Comparison of ENCODE assay signal across 1 cellular context in the genomic region with DNA sequence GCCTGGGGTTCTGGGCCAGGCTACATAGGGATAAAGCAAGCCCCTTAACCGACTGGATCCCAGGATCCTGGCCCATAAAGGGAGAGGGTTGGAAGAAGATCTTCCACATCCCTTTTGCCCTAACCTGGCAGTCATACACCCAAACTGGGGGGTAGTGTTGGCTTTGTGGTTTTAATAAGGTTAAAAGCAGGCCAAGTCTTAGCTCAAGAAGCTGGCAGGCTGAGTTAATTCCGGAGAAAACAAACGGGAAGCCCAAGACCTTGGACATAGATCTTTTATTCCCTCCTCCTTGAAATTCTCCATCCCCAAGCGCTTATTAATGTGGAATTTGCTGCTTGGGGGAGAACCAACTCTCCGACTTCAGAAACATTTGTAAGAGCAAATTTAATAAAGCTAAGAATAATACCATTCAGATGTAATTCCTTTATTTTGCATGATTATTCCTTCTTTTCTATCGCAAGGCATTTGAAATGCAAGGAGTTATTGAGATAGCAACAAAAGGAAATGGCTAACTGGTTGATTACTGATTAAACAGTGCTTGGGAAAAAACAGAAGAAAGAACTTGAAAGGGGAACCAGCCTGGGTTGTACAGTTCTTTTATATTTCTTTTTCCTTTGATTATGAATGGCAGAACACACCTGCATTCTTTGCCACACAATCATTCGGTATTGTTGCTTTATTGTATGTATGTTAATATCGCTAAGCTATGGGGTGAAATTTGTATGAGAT.
TF ChIP-seq lines count a peak whose summit lies in the region.

No MANE protein-coding gene starts in this region.

TF ChIP-seq in H1, 55 proteins besides CTCF, POLR2A, EP300 and RAD21:
- no peak for TF ChIP-seq EZH2 (IDR thresholded peaks at IDR 0.05; ENCODE audit: low read depth, low read length, severe bottlenecking)
- no peak for TF ChIP-seq HDAC6 (IDR thresholded peaks at IDR 0.05; ENCODE audit: low read depth, low read length)
- TF ChIP-seq, protein P1, sequence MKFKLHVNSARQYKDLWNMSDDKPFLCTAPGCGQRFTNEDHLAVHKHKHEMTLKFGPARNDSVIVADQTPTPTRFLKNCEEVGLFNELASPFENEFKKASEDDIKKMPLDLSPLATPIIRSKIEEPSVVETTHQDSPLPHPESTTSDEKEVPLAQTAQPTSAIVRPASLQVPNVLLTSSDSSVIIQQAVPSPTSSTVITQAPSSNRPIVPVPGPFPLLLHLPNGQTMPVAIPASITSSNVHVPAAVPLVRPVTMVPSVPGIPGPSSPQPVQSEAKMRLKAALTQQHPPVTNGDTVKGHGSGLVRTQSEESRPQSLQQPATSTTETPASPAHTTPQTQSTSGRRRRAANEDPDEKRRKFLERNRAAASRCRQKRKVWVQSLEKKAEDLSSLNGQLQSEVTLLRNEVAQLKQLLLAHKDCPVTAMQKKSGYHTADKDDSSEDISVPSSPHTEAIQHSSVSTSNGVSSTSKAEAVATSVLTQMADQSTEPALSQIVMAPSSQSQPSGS (IDR thresholded peaks at IDR 0.05; ENCODE audit: low read length) = no peak
- TF ChIP-seq SP1 (IDR thresholded peaks at IDR 0.05; ENCODE audit: low read depth, low read length) = no peak
- TF ChIP-seq CREB1 (IDR thresholded peaks at IDR 0.05) = no peak
- TF ChIP-seq SP4 (IDR thresholded peaks at IDR 0.05; ENCODE audit: low read length) = no peak
- no peak for TF ChIP-seq RFX5 (IDR thresholded peaks at IDR 0.05; ENCODE audit: borderline replicate concordance, low read depth, low read length)
- TF ChIP-seq BRCA1 (IDR thresholded peaks at IDR 0.05; ENCODE audit: low read depth, low read length) = no peak
- no peak for TF ChIP-seq TAF7 (optimal IDR thresholded peaks at IDR 0.05; ENCODE audit: borderline replicate concordance, low read depth, low read length)
- TF ChIP-seq, protein P2, sequence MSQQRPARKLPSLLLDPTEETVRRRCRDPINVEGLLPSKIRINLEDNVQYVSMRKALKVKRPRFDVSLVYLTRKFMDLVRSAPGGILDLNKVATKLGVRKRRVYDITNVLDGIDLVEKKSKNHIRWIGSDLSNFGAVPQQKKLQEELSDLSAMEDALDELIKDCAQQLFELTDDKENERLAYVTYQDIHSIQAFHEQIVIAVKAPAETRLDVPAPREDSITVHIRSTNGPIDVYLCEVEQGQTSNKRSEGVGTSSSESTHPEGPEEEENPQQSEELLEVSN (IDR thresholded peaks at IDR 0.05) = no peak
- TF ChIP-seq POU5F1 (IDR thresholded peaks at IDR 0.05; ENCODE audit: low read depth, low read length) = no peak
- no peak for TF ChIP-seq NANOG (IDR thresholded peaks at IDR 0.05; ENCODE audit: insufficient read depth, low read depth, low read length, poor library complexity, severe bottlenecking)
